In genomic region chr14:20327005-20327869, GRCh38 we compare ENCODE assay signal across 8 cellular contexts. TPM values are rescaled to one million over a fixed set of nuclear protein-coding genes. Genes with fewer than 3 reads are reported as not detected.
DNase-seq lines count a peak whose midpoint lies in the region; ATAC-seq and TF ChIP-seq lines count a peak whose summit lies in the region.

No MANE protein-coding gene starts in this region.

- BruUV-seq in Caco-2 (replicated peaks; lab: Mats Ljungman, UMichigan), result no TSS peak

- intact Hi-C loops in Caco-2 (cut with micrococcal nuclease; ENCODE audit: unreplicated experiment), result loop anchor here (1.0 to 2.0 kb wide), 3 partner anchors 16 to 282 kb away; partner anchors contain the start of gene PARP2

- TF ChIP-seq CTCF in Caco-2 (IDR thresholded peaks at IDR 0.05; ENCODE audit: insufficient read depth in 1 of 2, low read depth in 1 of 2, low read length in 1 of 2, severe bottlenecking in 1 of 2, unreplicated experiment in 1 of 2) (peak; percentile 39 to 59), endodermal cell (conservative IDR thresholded peaks at IDR 0.05) (peak; percentile 87)

- H3K9me3 ChIP-seq in Caco-2 (no peaks in the 10 kb centered on the region), endodermal cell (ENCODE audit: control insufficient read depth, low read length) (no peaks in the 10 kb centered on the region)

- DNase-seq in Caco-2, result peak in 1 of 2 experiments; percentile 62
- peak; percentile 47 for DNase-seq in NCI-H1105 (lab: John Stamatoyannopoulos, UW)
- peak; percentile 16 for DNase-seq in SKM-1 treated with dmso at 0.1 percent for 144 hours (lab: John Stamatoyannopoulos, UW; ENCODE audit: unreplicated experiment)
- DNase-seq in endodermal cell, result no peak
- DNase-seq in middle frontal gyrus (ENCODE audit: extremely low spot score, low spot score), result peak; percentile 57

- H3K4me3 ChIP-seq in Caco-2 (ENCODE audit: low read depth, low read length) (no peak overlapping the region), endodermal cell (ENCODE audit: low read length) (no peak overlapping the region)

- 80 to 92% methylated on average over 2 to 8 of the region's 8 CpGs for WGBS in endodermal cell (ENCODE audit: insufficient coverage in 1 of 2, insufficient read length in 1 of 2), 2 experiments

- H3K9ac ChIP-seq in endodermal cell (ENCODE audit: extremely low read depth, low read length, poor library complexity, severe bottlenecking), result no peak overlapping the region

- no peaks in the 10 kb centered on the region; the same call in none of the 2 replicates for H3K36me3 ChIP-seq in Caco-2 (ENCODE audit: control insufficient read depth, insufficient read depth, low read length)
- H3K36me3 ChIP-seq in endodermal cell (ENCODE audit: control insufficient read depth, insufficient read depth, low read length), result peaks cover 64% of the 10 kb centered on the region

- TF ChIP-seq POLR2A in GM18505 (IDR thresholded peaks at IDR 0.05; ENCODE audit: borderline replicate concordance, extremely low read depth, insufficient read depth, insufficient read length), result no peak

- no peaks in the 10 kb centered on the region for H3K27me3 Mint-ChIP-seq in Caco-2 (ENCODE audit: insufficient read depth, unreplicated experiment)
- H3K27me3 Mint-ChIP-seq in endodermal cell (ENCODE audit: insufficient read depth), result no peaks in the 10 kb centered on the region

- H3K4me1 Mint-ChIP-seq in Caco-2 (ENCODE audit: low read depth, unreplicated experiment) (peaks cover 22% of the 10 kb centered on the region), endodermal cell (peaks cover 21% of the 10 kb centered on the region)

- H3K9me3 Mint-ChIP-seq in Caco-2 (ENCODE audit: unreplicated experiment), result no peaks in the 10 kb centered on the region
- no peaks in the 10 kb centered on the region for H3K9me3 Mint-ChIP-seq in endodermal cell

- ATAC-seq in GM19463 (IDR thresholded peaks at IDR 0.05; ENCODE audit: unreplicated experiment) (peak; percentile 57), GM18505 (IDR thresholded peaks at IDR 0.05; ENCODE audit: unreplicated experiment) (no peak), HG02588 (IDR thresholded peaks at IDR 0.05; ENCODE audit: unreplicated experiment) (no peak)

- H3K27me3 ChIP-seq in Caco-2 (replicated peaks; ENCODE audit: control insufficient read depth, insufficient read depth, low read length) (no peaks in the 10 kb centered on the region), endodermal cell (ENCODE audit: control insufficient read depth, insufficient read depth, low read length, poor library complexity, severe bottlenecking) (no peaks in the 10 kb centered on the region)

- CTCF ChIA-PET in Caco-2 (lab: Charles Lee), result interaction anchor here (1.2 kb wide), 1 partner anchor 16 kb away, joined by 7 read pairs; the partner anchor contains the start of gene PARP2

- POLR2A ChIA-PET in Caco-2 (lab: Charles Lee), result no interaction called here

- no peak overlapping the region for H3K27ac ChIP-seq in endodermal cell (ENCODE audit: low read depth, low read length)

- H3K36me3 Mint-ChIP-seq in Caco-2 (ENCODE audit: insufficient read depth, unreplicated experiment) (peaks cover 76% of the 10 kb centered on the region), endodermal cell (ENCODE audit: low read depth) (peaks cover 53% of the 10 kb centered on the region)

- H3K4me3 Mint-ChIP-seq in Caco-2 (ENCODE audit: unreplicated experiment) (no peak overlapping the region), endodermal cell (no peak overlapping the region)

- H3K27ac Mint-ChIP-seq in Caco-2 (ENCODE audit: unreplicated experiment), result no peak overlapping the region
- H3K27ac Mint-ChIP-seq in endodermal cell, result peak overlapping the region; percentile 12

- H3K4me1 ChIP-seq in Caco-2 (peaks cover 10% of the 10 kb centered on the region; the same call in 1 of the 2 replicates), endodermal cell (ENCODE audit: control insufficient read depth, insufficient read depth, low read length) (no peaks in the 10 kb centered on the region)

RNA-seq across cellular contexts. Expression of gene CCNB1IP1, which starts 5.8 kb away (rescaled TPM):
- total RNA-seq in Caco-2 (2022), result 111 and 118 TPM in 2 replicates
- total RNA-seq in endodermal cell, result 10 to 100 TPM; 96.1 to 99.5 TPM
- 201 TPM for polyA plus RNA-seq in endodermal cell (2013, experiment 1 of 2)
- polyA plus RNA-seq in endodermal cell (2013, experiment 2 of 2), result 181 TPM

RNA-seq across cellular contexts. Expression of gene PARP2, which starts 16.2 kb away (rescaled TPM):
- total RNA-seq in Caco-2 (2022) (41.1 and 49.4 TPM in 2 replicates), endodermal cell (10 to 100 TPM; 36.1 to 63.7 TPM)
- polyA plus RNA-seq in endodermal cell (2013, experiment 1 of 2), result 55.1 TPM
- 51.5 TPM for polyA plus RNA-seq in endodermal cell (2013, experiment 2 of 2)

RNA-seq across cellular contexts. Expression of gene TTC5, which starts 21.5 kb away (rescaled TPM):
- total RNA-seq in Caco-2 (2022) (20.6 and 27.2 TPM in 2 replicates), endodermal cell (10 to 100 TPM; 20.1 to 20.5 TPM)
- 16.2 TPM for polyA plus RNA-seq in endodermal cell (2013, experiment 1 of 2)
- 14.2 TPM for polyA plus RNA-seq in endodermal cell (2013, experiment 2 of 2)
